In genomic region chr4:75505630-75506029, GRCh38 we compare ENCODE assay signal across 1 cellular context.
TF ChIP-seq lines count a peak whose summit lies in the region.

No MANE protein-coding gene starts in this region.

TF ChIP-seq in HepG2, 621 proteins besides CTCF, POLR2A, EP300 and RAD21:
- TF ChIP-seq TBX3 (IDR thresholded peaks at IDR 0.05; ENCODE audit: borderline replicate concordance) (no peak), PHB2 (IDR thresholded peaks at IDR 0.05; ENCODE audit: partially characterized antibody) (no peak), ZNF512B (CRISPR knock-in tag; IDR thresholded peaks at IDR 0.05; ENCODE audit: borderline replicate concordance) (no peak), ZBTB20 (CRISPR knock-in tag; IDR thresholded peaks at IDR 0.05; ENCODE audit: borderline replicate concordance, low read depth) (peak; percentile 62; the same call in 1 of the 2 replicates), BRD4 (CRISPR knock-in tag; IDR thresholded peaks at IDR 0.05) (no peak), REXO4 (CRISPR knock-in tag; IDR thresholded peaks at IDR 0.05; ENCODE audit: borderline replicate concordance) (no peak), HBP1 (CRISPR knock-in tag; IDR thresholded peaks at IDR 0.05; ENCODE audit: low read depth) (no peak), KMT2A (CRISPR knock-in tag; IDR thresholded peaks at IDR 0.05) (no peak), BCL3 (CRISPR knock-in tag; IDR thresholded peaks at IDR 0.05) (no peak), MEF2D (CRISPR knock-in tag; IDR thresholded peaks at IDR 0.05) (no peak), ZNF24 (IDR thresholded peaks at IDR 0.05) (no peak), ZBTB34 (CRISPR knock-in tag; IDR thresholded peaks at IDR 0.05) (no peak), CREM (IDR thresholded peaks at IDR 0.05) (no peak), CREM (CRISPR knock-in tag; IDR thresholded peaks at IDR 0.05) (no peak), NCOA1 (CRISPR knock-in tag; IDR thresholded peaks at IDR 0.05) (no peak), HNF4A (CRISPR knock-in tag; IDR thresholded peaks at IDR 0.05) (peak; percentile 33; the same call in 1 of the 2 replicates), PAXIP1 (CRISPR knock-in tag; conservative IDR thresholded peaks at IDR 0.05) (peak; percentile 58), ZNF597 (CRISPR knock-in tag; IDR thresholded peaks at IDR 0.05) (no peak), ZNF280D (CRISPR knock-in tag; IDR thresholded peaks at IDR 0.05) (no peak), GATAD2A (CRISPR knock-in tag; IDR thresholded peaks at IDR 0.05) (peak; percentile 55; the same call in 1 of the 2 replicates), RFX3 (CRISPR knock-in tag; IDR thresholded peaks at IDR 0.05) (no peak), ZNF646 (CRISPR knock-in tag; IDR thresholded peaks at IDR 0.05) (no peak), RAD51 (IDR thresholded peaks at IDR 0.05; ENCODE audit: borderline replicate concordance) (no peak), GTF2F1 (IDR thresholded peaks at IDR 0.05; ENCODE audit: low read length) (no peak)
